In genomic region chrX:63754141-63754859, GRCh38 we compare ENCODE assay signal across 8 cellular contexts. TPM values are rescaled to one million over a fixed set of nuclear protein-coding genes. Genes with fewer than 3 reads are reported as not detected.
DNase-seq lines count a peak whose midpoint lies in the region; ATAC-seq, FAIRE-seq and TF ChIP-seq lines count a peak whose summit lies in the region.

No MANE protein-coding gene starts in this region.

- ATAC-seq in HG03108 (IDR thresholded peaks at IDR 0.05; ENCODE audit: unreplicated experiment) (peak; percentile 19), lung (ENCODE audit: insufficient read depth, low FRiP score) (peak; percentile 58)

- DNase-seq in activated effector memory CD4-positive, alpha-beta T cell treated with anti-CD3 and anti-CD28 coated beads, Interleukin-2, amount 50 U/mL, for 16 hours, result peak; percentile 64
- no peak for DNase-seq in activated effector memory CD4-positive, alpha-beta T cell treated with Interleukin-2 at 50 U/mL for 16 hours
- DNase-seq in T follicular helper cell (ENCODE audit: low read depth), result peak; percentile 14
- DNase-seq in central memory CD4-positive, alpha-beta T cell, result peak; percentile 50
- no peak for DNase-seq in lung (ENCODE audit: low spot score)
- no peak for DNase-seq in RCC 7860 (ENCODE audit: low spot score)

- WGBS in lung, 2 donors, result 2 to 31% methylated on average over 17 to 25 of the region's 25 CpGs

- FAIRE-seq in RCC 7860 (lab: Jason Lieb, UNC), result no peak

- peak overlapping the region; percentile 50 for H3K4me3 ChIP-seq in lung
- peak overlapping the region; percentile 85 to 87 for H3K4me3 ChIP-seq in stomach smooth muscle (ENCODE audit: low read length in 2 of 2)

- H3K9ac ChIP-seq in stomach smooth muscle (ENCODE audit: low read length in 2 of 2), result peak overlapping the region; percentile 77 to 79

- H3K36me3 ChIP-seq in lung (ENCODE audit: control insufficient read depth in 2 of 2, insufficient read depth in 2 of 2, low read length in 2 of 2), result no peaks in the 10 kb centered on the region
- no peaks in the 10 kb centered on the region for H3K36me3 ChIP-seq in stomach smooth muscle (ENCODE audit: control insufficient read depth in 2 of 2, insufficient read depth in 2 of 2, low read length in 2 of 2)

- no peaks in the 10 kb centered on the region for H3K27me3 ChIP-seq in lung (ENCODE audit: control insufficient read depth, insufficient read depth)
- H3K27me3 ChIP-seq in stomach smooth muscle (ENCODE audit: control insufficient read depth in 1 of 2, insufficient read depth in 2 of 2, low read length in 2 of 2), result peaks cover 0 to 7% of the 10 kb centered on the region in 2 donors

- H3K9me3 ChIP-seq in lung (ENCODE audit: control insufficient read depth in 2 of 2, insufficient read depth in 1 of 2, low read length in 1 of 2) (peaks cover 0 to 2% of the 10 kb centered on the region in 2 donors), stomach smooth muscle (ENCODE audit: control insufficient read depth in 2 of 2, low read length in 2 of 2) (no peaks in the 10 kb centered on the region)

- H3K4me1 ChIP-seq in lung (ENCODE audit: control insufficient read depth in 2 of 2, insufficient read depth in 2 of 2, low read length in 2 of 2) (peaks cover 2 to 22% of the 10 kb centered on the region in 2 donors), stomach smooth muscle (ENCODE audit: control insufficient read depth, insufficient read depth, low read length) (peaks cover 11% of the 10 kb centered on the region)

- H3K27ac ChIP-seq in lung (ENCODE audit: low read depth in 1 of 2, low read length in 1 of 2) (peak overlapping the region; percentile 72 to 84), stomach smooth muscle (ENCODE audit: low read length) (peak overlapping the region; percentile 76)

- no peak for TF ChIP-seq CTCF in lung (IDR thresholded peaks at IDR 0.05; ENCODE audit: control extremely low read depth, extremely low read depth)

RNA-seq across cellular contexts. Expression of gene ARHGEF9, which starts 30.7 kb away (rescaled TPM):
- total RNA-seq in lung, result 10 to 100 TPM; 25.2 to 25.5 TPM
- 10 to 100 TPM in 1 of 2 donors, 1 to 10 TPM in 1; 5.8 to 11.8 TPM for polyA plus RNA-seq in lung

Comparison
In these comparisons a context has a peak if more than half of its experiments do, and no peak if none do; other contexts are left out.
1. DNase-seq: peak in activated effector memory CD4-positive, alpha-beta T cell treated with anti-CD3 and anti-CD28 coated beads, Interleukin-2, amount 50 U/mL, for 16 hours (single experiment), T follicular helper cell (single experiment) and central memory CD4-positive, alpha-beta T cell (single experiment); none in activated effector memory CD4-positive, alpha-beta T cell treated with Interleukin-2 at 50 U/mL for 16 hours (single experiment), lung (single experiment) and RCC 7860 (single experiment).